1 cellular context compared by ENCODE assay signal in genomic region chr6:167815296-167815980, GRCh38.
TF ChIP-seq lines count a peak whose summit lies in the region.

No MANE protein-coding gene starts in this region.

TF ChIP-seq in K562, 482 proteins besides CTCF, POLR2A, EP300 and RAD21 (continues in another document):
- TF ChIP-seq ZNF592 (IDR thresholded peaks at IDR 0.05) (0 out of 2 replicates have a peak, but pooled peaks have one; percentile 35), CBFA2T2 (conservative IDR thresholded peaks at IDR 0.05) (peak; percentile 45), POLR2G (IDR thresholded peaks at IDR 0.05; ENCODE audit: low read depth, low read length) (peak; percentile 71), XRCC3 (IDR thresholded peaks at IDR 0.05) (no peak), PKNOX1 (IDR thresholded peaks at IDR 0.05) (no peak), ZBTB7A (IDR thresholded peaks at IDR 0.05; ENCODE audit: borderline replicate concordance, control insufficient read depth, low read depth, low read length) (0 out of 2 replicates have a peak, but pooled peaks have one; percentile 18), MGA (IDR thresholded peaks at IDR 0.05) (peak; percentile 58), L3MBTL2 (IDR thresholded peaks at IDR 0.05) (peak; percentile 55; the same call in 1 of the 2 replicates), TOE1 (IDR thresholded peaks at IDR 0.05; ENCODE audit: borderline replicate concordance) (peak; percentile 72; the same call in 1 of the 2 replicates), TOE1 (CRISPR knock-in tag; IDR thresholded peaks at IDR 0.05; ENCODE audit: borderline replicate concordance, low read depth) (no peak), SPI1 (IDR thresholded peaks at IDR 0.05; ENCODE audit: borderline replicate concordance, low read depth, low read length) (no peak), USF1 (CRISPR knock-in tag; IDR thresholded peaks at IDR 0.05) (peak; percentile 66), ZMIZ1 (IDR thresholded peaks at IDR 0.05; ENCODE audit: low read depth in 2 of 2, low read length in 2 of 2) (no peak), ELF1 (tag; IDR thresholded peaks at IDR 0.05) (peak; percentile 46; the same call in 1 of the 2 replicates), KAT8 (IDR thresholded peaks at IDR 0.05; ENCODE audit: low read depth) (no peak), ZNF764 (CRISPR knock-in tag; IDR thresholded peaks at IDR 0.05; ENCODE audit: low read depth) (no peak), ZNF165 (CRISPR knock-in tag; IDR thresholded peaks at IDR 0.05; ENCODE audit: borderline replicate concordance) (no peak), NCOA1 (IDR thresholded peaks at IDR 0.05; ENCODE audit: low read depth) (no peak), SAP30 (IDR thresholded peaks at IDR 0.05; ENCODE audit: borderline replicate concordance, insufficient read depth, low read depth, low read length, poor library complexity, severe bottlenecking) (no peak), NFRKB (IDR thresholded peaks at IDR 0.05; ENCODE audit: low read depth) (0 out of 2 replicates have a peak, but pooled peaks have one; percentile 19), ZKSCAN8 (CRISPR knock-in tag; IDR thresholded peaks at IDR 0.05) (no peak), PHF20 (IDR thresholded peaks at IDR 0.05; ENCODE audit: partially characterized antibody) (peak; percentile 38), ZNF324 (CRISPR knock-in tag; IDR thresholded peaks at IDR 0.05) (no peak), CTCFL (IDR thresholded peaks at IDR 0.05; ENCODE audit: borderline replicate concordance, insufficient read depth, low read depth, low read length, poor library complexity, severe bottlenecking) (no peak), TAF1 (IDR thresholded peaks at IDR 0.05; ENCODE audit: control insufficient read depth, extremely low read depth, insufficient read depth, low read length, severe bottlenecking) (peak; percentile 28), ZNF143 (CRISPR knock-in tag; IDR thresholded peaks at IDR 0.05) (no peak), TFE3 (CRISPR knock-in tag; IDR thresholded peaks at IDR 0.05) (peak; percentile 83), YY1 (IDR thresholded peaks at IDR 0.05; ENCODE audit: borderline replicate concordance in 1 of 3, control insufficient read depth in 1 of 3, extremely low read depth in 1 of 3, insufficient read depth in 3 of 3, insufficient read length in 1 of 3, insufficient replicate concordance in 2 of 3, low read depth in 1 of 3, low read length in 2 of 3) (peak in 1 of 3 experiments; percentile 41), MTA3 (IDR thresholded peaks at IDR 0.05; ENCODE audit: borderline replicate concordance) (0 out of 2 replicates have a peak, but pooled peaks have one; percentile 17)
